In genomic region chr20:3679749-3680700, GRCh38 we compare ENCODE assay signal across 10 cellular contexts. TPM values are rescaled to one million over a fixed set of nuclear protein-coding genes. Genes with fewer than 3 reads are reported as not detected.
A peak's percentile ranks its signal among the peaks of the same experiment; 100 is the strongest.
DNase-seq lines count a peak whose midpoint lies in the region; ATAC-seq and TF ChIP-seq lines count a peak whose summit lies in the region.
"Had no signal": no experiment of that assay in that cellular context is flagged by ENCODE, and none has a peak within 500 bp of the region (broad histone marks: within the 10 kb centered on the region; RNA-seq: fewer than 3 reads in every experiment).

No MANE protein-coding gene starts in this region.

- H3K27ac ChIP-seq in hepatocyte (peak overlapping the region; percentile 70), skin epidermis (peak overlapping the region in 20 of 21 experiments; percentile 12 to 84 (median 66))

- H3K9me3 ChIP-seq in hepatocyte (ENCODE audit: low read depth): no peaks in the 10 kb centered on the region

- no peak for TF ChIP-seq CTCF in hepatocyte (IDR thresholded peaks at IDR 0.05; ENCODE audit: poor library complexity)
- TF ChIP-seq CTCF in GM20000 (IDR thresholded peaks at IDR 0.05; ENCODE audit: extremely low read depth, missing control alignments): no peak

- no peaks in the 10 kb centered on the region for H4K20me1 ChIP-seq in hepatocyte (ENCODE audit: insufficient read depth, poor library complexity, severe bottlenecking)

- DNase-seq in GM04503 (ENCODE audit: low read depth) (peak; percentile 73), astrocyte of the hippocampus (ENCODE audit: low read depth, low spot score) (peak; percentile 88), hepatocyte (ENCODE audit: low spot score) (peak; percentile 48), GM20000 (ENCODE audit: low spot score) (no peak)
- DNase-seq in stimulated activated CD4-positive, alpha-beta T cell treated with anti-CD3 and anti-CD28 coated beads, Interleukin-4, amount 100 ng/mL, for 1 hour: no peak
- DNase-seq in stimulated activated CD8-positive, alpha-beta memory T cell treated with anti-CD3 and anti-CD28 coated beads, Interleukin-4, amount 100 ng/mL, for 48 hours: no peak
- DNase-seq: SHP77 had no signal

- no peaks in the 10 kb centered on the region for H3K79me2 ChIP-seq in hepatocyte

- H2AFZ ChIP-seq in hepatocyte: no peak overlapping the region

- no peak overlapping the region for H3K4me3 ChIP-seq in hepatocyte
- peak overlapping the region in 6 of 7 experiments; percentile 33 to 48 (median 35) for H3K4me3 ChIP-seq in skin epidermis

- peaks cover 18% of the 10 kb centered on the region for H3K27me3 ChIP-seq in hepatocyte

- H3K9me2 ChIP-seq in hepatocyte (replicated peaks; ENCODE audit: insufficient read depth): no peaks in the 10 kb centered on the region

- H3K4me1 ChIP-seq in hepatocyte (ENCODE audit: insufficient read depth): peaks cover 45% of the 10 kb centered on the region

- 66% methylated on average over 18 of the region's 18 CpGs for WGBS in hepatocyte (ENCODE audit: low lambda C conversion rate, missing lambda C conversion rate)

- ATAC-seq in GM21717 (IDR thresholded peaks at IDR 0.05; ENCODE audit: unreplicated experiment): no peak

- H3K4me2 ChIP-seq in hepatocyte: peak overlapping the region; percentile 90

- no peaks in the 10 kb centered on the region for H3K36me3 ChIP-seq in hepatocyte (replicated peaks; ENCODE audit: insufficient read depth, low read depth)

RNA-seq across cellular contexts. Expression of gene ADAM33, which starts 1.8 kb away (rescaled TPM):
- total RNA-seq in hepatocyte: 14.8 and 18.9 TPM in 2 replicates
- 41.6 and 54.8 TPM in 2 replicates for polyA plus RNA-seq in hepatocyte
- polyA plus RNA-seq: keratinocyte had no signal

RNA-seq across cellular contexts. Expression of gene GFRA4, which starts 16.8 kb away (rescaled TPM):
- 0.24 TPM in 1 of 2 replicates, not detected in the other for total RNA-seq in hepatocyte
- not detected in 2 replicates for polyA plus RNA-seq in hepatocyte
- polyA plus RNA-seq: keratinocyte had no signal

RNA-seq across cellular contexts. Expression of gene SIGLEC1, which starts 32.4 kb away (rescaled TPM):
- 0.16 and 0.23 TPM in 2 replicates for total RNA-seq in hepatocyte
- polyA plus RNA-seq in hepatocyte: 0.11 and 0.62 TPM in 2 replicates
- polyA plus RNA-seq: keratinocyte had no signal

RNA-seq across cellular contexts. Expression of gene HSPA12B, which starts 52.5 kb away (rescaled TPM):
- 3.4 and 3.7 TPM in 2 replicates for total RNA-seq in hepatocyte
- polyA plus RNA-seq in hepatocyte: 2.5 and 2.9 TPM in 2 replicates
- polyA plus RNA-seq: keratinocyte had no signal

Comparison
In these comparisons a context has a peak if more than half of its experiments do, and no peak if none do; other contexts are left out.
1. DNase-seq: peak in GM04503 (single experiment), astrocyte of the hippocampus (single experiment) and hepatocyte (single experiment); none in stimulated activated CD4-positive, alpha-beta T cell treated with anti-CD3 and anti-CD28 coated beads, Interleukin-4, amount 100 ng/mL, for 1 hour (single experiment), stimulated activated CD8-positive, alpha-beta memory T cell treated with anti-CD3 and anti-CD28 coated beads, Interleukin-4, amount 100 ng/mL, for 48 hours (single experiment) and GM20000 (single experiment).